In the genomic region with DNA sequence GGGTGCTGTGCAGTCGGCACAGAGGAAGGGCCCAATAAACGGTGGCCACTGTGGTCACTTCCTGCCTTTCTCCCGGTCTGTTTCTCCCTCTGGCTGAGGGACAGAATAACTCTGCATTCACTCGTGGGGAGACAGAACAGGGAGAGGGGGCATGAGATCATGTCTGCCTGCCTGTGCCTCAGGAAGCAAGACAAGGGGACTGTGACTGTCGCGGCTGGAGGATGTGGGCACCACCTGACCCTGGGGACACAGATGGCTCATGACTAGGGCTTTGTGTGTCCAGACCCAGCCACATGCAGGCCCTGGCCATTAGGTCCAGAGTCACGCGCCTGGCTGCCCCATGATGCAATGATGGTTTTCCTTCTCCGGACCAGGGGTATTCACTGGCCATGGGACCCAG, we compare ENCODE assay signal across 15 cellular contexts.
"Had no signal": no experiment of that assay in that cellular context is flagged by ENCODE, and none has a peak within 500 bp of the region (broad histone marks: within the 10 kb centered on the region; RNA-seq: fewer than 3 reads in every experiment).

No MANE protein-coding gene starts in this region.

- H3K4me3 ChIP-seq: prostate gland, right lobe of liver had no signal

- ATAC-seq: activated CD8-positive, alpha-beta T cell treated with anti-CD3 and anti-CD28 coated beads, Interleukin-2, amount 10 ng/mL, durations not matched to agents 7 days and 5 days; activated naive CD8-positive, alpha-beta T cell treated with anti-CD3 and anti-CD28 coated beads, Interleukin-2, amount 50 U/mL, for 24 hours; effector memory CD8-positive, alpha-beta T cell; left lobe of liver; right lobe of liver; stimulated activated effector memory CD8-positive, alpha-beta T cell treated with anti-CD3 and anti-CD28 coated beads, Interleukin-12 subunit alpha, Interleukin-12 subunit beta, amount 100 ng/mL, for 72 hours; T-cell had no signal

- H3K27ac Mint-ChIP-seq: activated CD8-positive, alpha-beta T cell treated with anti-CD3 and anti-CD28 coated beads, Interleukin-2, amount 10 ng/mL, durations not matched to agents 7 days and 5 days; activated naive CD8-positive, alpha-beta T cell treated with anti-CD3 and anti-CD28 coated beads, Interleukin-2, amount 50 U/mL, for 24 hours; T-cell had no signal

- H3K27me3 ChIP-seq: right lobe of liver had no signal

- H3K4me1 ChIP-seq: prostate gland had no signal

- H3K9me3 ChIP-seq: prostate gland, right lobe of liver had no signal

- H3K4me1 Mint-ChIP-seq: central memory CD8-positive, alpha-beta T cell; stimulated activated effector memory CD8-positive, alpha-beta T cell treated with anti-CD3 and anti-CD28 coated beads, Interleukin-12 subunit alpha, Interleukin-12 subunit beta, amount 100 ng/mL, for 72 hours had no signal

- DNase-seq: activated CD4-positive, alpha-beta T cell treated with anti-CD3 and anti-CD28 coated beads for 4 hours; activated CD8-positive, alpha-beta memory T cell treated with anti-CD3 and anti-CD28 coated beads, Interleukin-2, amount 50 U/mL, for 48 hours; activated CD8-positive, alpha-beta T cell treated with anti-CD3 and anti-CD28 coated beads, Interleukin-2, amount 10 ng/mL, durations not matched to agents 7 days and 5 days; activated naive CD4-positive, alpha-beta T cell; activated naive CD8-positive, alpha-beta T cell treated with anti-CD3 and anti-CD28 coated beads, Interleukin-2, amount 50 U/mL, for 24 hours; effector memory CD8-positive, alpha-beta T cell; mesendoderm; right lobe of liver; T-cell; T1000; trophoblast cell had no signal

- H3K4me3 Mint-ChIP-seq: activated CD8-positive, alpha-beta T cell treated with anti-CD3 and anti-CD28 coated beads, Interleukin-2, amount 10 ng/mL, durations not matched to agents 7 days and 5 days; activated naive CD8-positive, alpha-beta T cell treated with anti-CD3 and anti-CD28 coated beads, Interleukin-2, amount 50 U/mL, for 24 hours; central memory CD8-positive, alpha-beta T cell; effector memory CD8-positive, alpha-beta T cell; stimulated activated effector memory CD8-positive, alpha-beta T cell treated with anti-CD3 and anti-CD28 coated beads, Interleukin-12 subunit alpha, Interleukin-12 subunit beta, amount 100 ng/mL, for 72 hours; T-cell had no signal

- H3K27ac ChIP-seq: prostate gland, right lobe of liver had no signal

- H3K27me3 Mint-ChIP-seq: activated naive CD8-positive, alpha-beta T cell treated with anti-CD3 and anti-CD28 coated beads, Interleukin-2, amount 50 U/mL, for 24 hours; central memory CD8-positive, alpha-beta T cell; effector memory CD8-positive, alpha-beta T cell; T-cell had no signal

- H3K9me3 Mint-ChIP-seq: activated naive CD8-positive, alpha-beta T cell treated with anti-CD3 and anti-CD28 coated beads, Interleukin-2, amount 50 U/mL, for 24 hours; central memory CD8-positive, alpha-beta T cell; effector memory CD8-positive, alpha-beta T cell; stimulated activated effector memory CD8-positive, alpha-beta T cell treated with anti-CD3 and anti-CD28 coated beads, Interleukin-12 subunit alpha, Interleukin-12 subunit beta, amount 100 ng/mL, for 72 hours; T-cell had no signal
